Comparison of ENCODE assay signal across 1 cellular context in the genomic region with DNA sequence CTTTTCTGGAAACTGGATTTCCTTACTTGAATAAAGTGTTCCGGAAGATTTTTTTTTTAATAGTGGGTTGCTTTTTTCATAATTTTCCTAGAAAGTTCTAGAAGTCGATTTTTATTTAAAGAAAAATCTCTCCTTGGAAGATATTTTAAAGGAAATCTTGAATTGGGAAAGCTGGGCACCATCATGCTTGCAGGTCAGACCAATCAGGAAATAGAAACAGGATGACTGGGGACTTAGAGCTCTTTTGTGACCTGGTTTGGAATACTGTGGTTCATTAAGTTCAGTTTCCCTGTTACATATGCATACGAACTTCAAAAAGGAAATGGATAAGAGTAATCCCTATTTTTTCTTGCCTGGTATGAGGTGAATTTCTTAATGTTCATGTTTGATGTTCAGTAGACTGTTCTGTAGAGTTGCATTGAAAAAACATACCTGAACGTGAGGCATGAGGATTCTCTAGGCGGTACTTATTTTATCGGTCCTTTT.
TF ChIP-seq lines count a peak whose summit lies in the region.

No MANE protein-coding gene starts in this region.

TF ChIP-seq in HepG2, 621 proteins besides CTCF, POLR2A, EP300 and RAD21 (continued from another document):
- TF ChIP-seq CAMTA2 (CRISPR knock-in tag; IDR thresholded peaks at IDR 0.05; ENCODE audit: borderline replicate concordance) = no peak
- TF ChIP-seq ZNF615 (CRISPR knock-in tag; IDR thresholded peaks at IDR 0.05; ENCODE audit: borderline replicate concordance) = no peak
- TF ChIP-seq, protein P1, sequence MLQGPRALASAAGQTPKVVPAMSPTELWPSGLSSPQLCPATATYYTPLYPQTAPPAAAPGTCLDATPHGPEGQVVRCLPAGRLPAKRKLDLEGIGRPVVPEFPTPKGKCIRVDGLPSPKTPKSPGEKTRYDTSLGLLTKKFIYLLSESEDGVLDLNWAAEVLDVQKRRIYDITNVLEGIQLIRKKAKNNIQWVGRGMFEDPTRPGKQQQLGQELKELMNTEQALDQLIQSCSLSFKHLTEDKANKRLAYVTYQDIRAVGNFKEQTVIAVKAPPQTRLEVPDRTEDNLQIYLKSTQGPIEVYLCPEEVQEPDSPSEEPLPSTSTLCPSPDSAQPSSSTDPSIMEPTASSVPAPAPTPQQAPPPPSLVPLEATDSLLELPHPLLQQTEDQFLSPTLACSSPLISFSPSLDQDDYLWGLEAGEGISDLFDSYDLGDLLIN (CRISPR knock-in tag; IDR thresholded peaks at IDR 0.05; ENCODE audit: borderline replicate concordance) = no peak
- TF ChIP-seq, protein P2, sequence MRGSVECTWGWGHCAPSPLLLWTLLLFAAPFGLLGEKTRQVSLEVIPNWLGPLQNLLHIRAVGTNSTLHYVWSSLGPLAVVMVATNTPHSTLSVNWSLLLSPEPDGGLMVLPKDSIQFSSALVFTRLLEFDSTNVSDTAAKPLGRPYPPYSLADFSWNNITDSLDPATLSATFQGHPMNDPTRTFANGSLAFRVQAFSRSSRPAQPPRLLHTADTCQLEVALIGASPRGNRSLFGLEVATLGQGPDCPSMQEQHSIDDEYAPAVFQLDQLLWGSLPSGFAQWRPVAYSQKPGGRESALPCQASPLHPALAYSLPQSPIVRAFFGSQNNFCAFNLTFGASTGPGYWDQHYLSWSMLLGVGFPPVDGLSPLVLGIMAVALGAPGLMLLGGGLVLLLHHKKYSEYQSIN (CRISPR knock-in tag; IDR thresholded peaks at IDR 0.05; ENCODE audit: borderline replicate concordance) = no peak
